In genomic region chr6:142751452-142751851, GRCh38 we compare ENCODE assay signal across 20 cellular contexts.
"Had no signal": no experiment of that assay in that cellular context is flagged by ENCODE, and none has a peak within 500 bp of the region (broad histone marks: within the 10 kb centered on the region; RNA-seq: fewer than 3 reads in every experiment).

No MANE protein-coding gene starts in this region.

- H3K27ac Mint-ChIP-seq: activated B cell treated with CpG ODN at 0.5 μM for 24 hours, mesothelial cell of epicardium, neural progenitor cell had no signal

- H3K9me3 ChIP-seq: lower lobe of right lung, psoas muscle had no signal

- H3K4me3 Mint-ChIP-seq: activated B cell treated with CpG ODN at 0.5 μM for 24 hours, mesothelial cell of epicardium, neural progenitor cell, T-cell had no signal

- DNase-seq: activated B cell treated with CpG ODN at 0.5 μM for 24 hours; activated CD4-positive, alpha-beta T cell treated with anti-CD3 and anti-CD28 coated beads for 48 hours; activated CD8-positive, alpha-beta memory T cell treated with anti-CD3 and anti-CD28 coated beads, Interleukin-2, amount 50 U/mL, for 48 hours; aorta; cortex of kidney; erythroblast; foreskin melanocyte; glutamatergic neuron; hypothalamus; islet precursor cell; lower lobe of right lung; psoas muscle; right cardiac atrium; stimulated activated CD4-positive, alpha-beta T cell treated with anti-CD3 and anti-CD28 coated beads, Interleukin-4, amount 100 ng/mL, for 1 hour; T-cell; T-helper 9 cell had no signal

- H3K4me3 ChIP-seq: lower lobe of right lung, neural progenitor cell, psoas muscle, skin epidermis had no signal

- H3K36me3 Mint-ChIP-seq: neural progenitor cell had no signal

- H3K27me3 ChIP-seq: neural progenitor cell had no signal

- H3K36me3 ChIP-seq: neural progenitor cell had no signal

- H3K9me3 Mint-ChIP-seq: activated B cell treated with CpG ODN at 0.5 μM for 24 hours, mesothelial cell of epicardium, neural progenitor cell, T-cell had no signal

- H3K27ac ChIP-seq: lower lobe of right lung, neural progenitor cell, psoas muscle, skin epidermis had no signal

- H3K4me2 ChIP-seq: neural progenitor cell had no signal

- H3K4me1 ChIP-seq: psoas muscle had no signal

- H3K4me1 Mint-ChIP-seq: neural progenitor cell had no signal

- ATAC-seq: lower lobe of right lung, right cardiac atrium, SK-N-SH treated with all-trans-retinoic acid at 6 μM for 48 hours had no signal

- H3K9ac ChIP-seq: neural progenitor cell had no signal

- H2AFZ ChIP-seq: neural progenitor cell had no signal

- H3K27me3 Mint-ChIP-seq: activated B cell treated with CpG ODN at 0.5 μM for 24 hours, T-cell had no signal
